ENCODE assay signal across 28 cellular contexts in genomic region chr13:109249780-109250528, GRCh38.
A peak's percentile ranks its signal among the peaks of the same experiment; 100 is the strongest.
DNase-seq lines count a peak whose midpoint lies in the region; ATAC-seq and TF ChIP-seq lines count a peak whose summit lies in the region.
"Had no signal": no experiment of that assay in that cellular context is flagged by ENCODE, and none has a peak within 500 bp of the region (broad histone marks: within the 10 kb centered on the region; RNA-seq: fewer than 3 reads in every experiment).

No MANE protein-coding gene starts in this region.

- H3K9me3 ChIP-seq in PC-3 (ENCODE audit: low read length) (no peaks in the 10 kb centered on the region), endodermal cell (ENCODE audit: control insufficient read depth, low read length) (peaks cover 50% of the 10 kb centered on the region)
- H3K9me3 ChIP-seq: body of pancreas had no signal

- H3K4me2 ChIP-seq in PC-3 (ENCODE audit: low read length): no peak overlapping the region
- H3K4me2 ChIP-seq: hepatocyte, smooth muscle cell had no signal

- no peak overlapping the region for H3K27ac Mint-ChIP-seq in endodermal cell
- peak overlapping the region; percentile 19 for H3K27ac Mint-ChIP-seq in osteocyte (ENCODE audit: unreplicated experiment)
- H3K27ac Mint-ChIP-seq: activated CD4-positive, alpha-beta memory T cell treated with anti-CD3 and anti-CD28 coated beads, Interleukin-2, amount 10 ng/mL, durations not matched to agents 7 days and 5 days had no signal

- H3K36me3 Mint-ChIP-seq in endodermal cell (ENCODE audit: low read depth): peaks cover 15% of the 10 kb centered on the region
- peaks cover 11% of the 10 kb centered on the region for H3K36me3 Mint-ChIP-seq in osteocyte (ENCODE audit: unreplicated experiment)

- no peak overlapping the region for H2AFZ ChIP-seq in PC-3 (ENCODE audit: low read length)
- H2AFZ ChIP-seq: hepatocyte had no signal

- intact Hi-C loops in PC-3 (cut with micrococcal nuclease): no loop called here

- H3K36me3 ChIP-seq in PC-3 (ENCODE audit: low read depth, low read length) (no peaks in the 10 kb centered on the region; the same call in 1 of the 2 replicates), endodermal cell (ENCODE audit: control insufficient read depth, insufficient read depth, low read length) (no peaks in the 10 kb centered on the region)
- H3K36me3 ChIP-seq: gastroesophageal sphincter, right atrium auricular region had no signal

- ATAC-seq in PC-3: peak; percentile 37; the same call in 1 of the 2 replicates
- ATAC-seq in GM21786 (IDR thresholded peaks at IDR 0.05; ENCODE audit: unreplicated experiment): no peak
- ATAC-seq: body of pancreas, gastroesophageal sphincter had no signal

- CTCF ChIA-PET in PC-3 (lab: Charles Lee): no interaction called here

- no peak for TF ChIP-seq CTCF in PC-3 (conservative IDR thresholded peaks at IDR 0.05; ENCODE audit: low read depth, low read length)
- TF ChIP-seq CTCF in endodermal cell (conservative IDR thresholded peaks at IDR 0.05): no peak
- TF ChIP-seq CTCF in osteocyte (IDR thresholded peaks at IDR 0.05): no peak

- DNase-seq in NCI-H1417 (lab: John Stamatoyannopoulos, UW) (peak in 2 of 3 experiments; percentile 38 to 92), NCI-H1417 treated with DMSO at 0.1 percent for 48 hours (lab: John Stamatoyannopoulos, UW) (no peak), PC-3 (peak; percentile 63), endodermal cell (no peak), osteocyte (ENCODE audit: extremely low spot score, unreplicated experiment) (no peak), caudate nucleus (lab: John Stamatoyannopoulos, UW) (no peak)
- no peak for DNase-seq in activated effector memory CD4-positive, alpha-beta T cell treated with anti-CD3 and anti-CD28 coated beads, Interleukin-2, amount 50 U/mL, for 16 hours
- DNase-seq: activated CD4-positive, alpha-beta memory T cell treated with anti-CD3 and anti-CD28 coated beads, Interleukin-2, amount 10 ng/mL, durations not matched to agents 7 days and 5 days; activated CD4-positive, alpha-beta T cell treated with anti-CD3 and anti-CD28 coated beads for 1 hour; activated CD8-positive, alpha-beta memory T cell treated with anti-CD3 and anti-CD28 coated beads, Interleukin-2, amount 50 U/mL, for 4 hours; activated naive CD4-positive, alpha-beta T cell treated with Interleukin-2 at 50 U/mL for 16 hours; body of pancreas; H7; KG1; mesenchymal stem cell; NCI-H146; NCI-H2107; NCI-H774; posterior cingulate gyrus; stimulated activated naive CD4-positive, alpha-beta T cell; T-helper 2 cell had no signal

- H3K4me3 ChIP-seq in PC-3 (ENCODE audit: low read length) (no peak overlapping the region), endodermal cell (ENCODE audit: low read length) (peak overlapping the region; percentile 2)
- H3K4me3 ChIP-seq: body of pancreas, gastroesophageal sphincter, hepatocyte, right atrium auricular region, smooth muscle cell had no signal

- peak overlapping the region; percentile 22 for H3K27ac ChIP-seq in PC-3 (ENCODE audit: low read length)
- H3K27ac ChIP-seq in endodermal cell (ENCODE audit: low read depth, low read length): no peak overlapping the region
- H3K27ac ChIP-seq in caudate nucleus (ENCODE audit: low read depth, low read length): no peak overlapping the region
- H3K27ac ChIP-seq: 22Rv1, body of pancreas, C4-2B, hepatocyte had no signal

- 83 to 89% methylated on average over 2 to 4 of the region's 4 CpGs for WGBS in endodermal cell (ENCODE audit: insufficient coverage in 1 of 2, insufficient read length in 1 of 2), 2 experiments

- H3K27me3 Mint-ChIP-seq in endodermal cell (ENCODE audit: insufficient read depth) (no peaks in the 10 kb centered on the region), osteocyte (ENCODE audit: unreplicated experiment) (no peaks in the 10 kb centered on the region)
- H3K27me3 Mint-ChIP-seq: activated CD4-positive, alpha-beta memory T cell treated with anti-CD3 and anti-CD28 coated beads, Interleukin-2, amount 10 ng/mL, durations not matched to agents 7 days and 5 days had no signal

- BruUV-seq in PC-3 (replicated peaks; lab: Mats Ljungman, UMichigan): no TSS peak

- H3K9ac ChIP-seq in PC-3 (ENCODE audit: low read length) (no peak overlapping the region), endodermal cell (ENCODE audit: extremely low read depth, low read length, poor library complexity, severe bottlenecking) (no peak overlapping the region)

- no peaks in the 10 kb centered on the region for H3K9me2 ChIP-seq in PC-3 (replicated peaks; ENCODE audit: low read length)

- no peaks in the 10 kb centered on the region for H3F3A ChIP-seq in PC-3 (ENCODE audit: low read length, unreplicated experiment)

- POLR2A ChIA-PET in PC-3 (lab: Charles Lee; ENCODE audit: unreplicated experiment): interaction anchor here (0.7 kb wide), 1 partner anchor 479 kb away, joined by 4 read pairs; no protein-coding TSS in a partner anchor

- H3K4me1 Mint-ChIP-seq in endodermal cell (peaks cover 16% of the 10 kb centered on the region), osteocyte (ENCODE audit: unreplicated experiment) (peaks cover 41% of the 10 kb centered on the region)
- H3K4me1 Mint-ChIP-seq: activated CD4-positive, alpha-beta memory T cell treated with anti-CD3 and anti-CD28 coated beads, Interleukin-2, amount 10 ng/mL, durations not matched to agents 7 days and 5 days had no signal

- H3K79me2 ChIP-seq in PC-3 (ENCODE audit: low read length): 0 out of 2 replicates have a peak, but pooled peaks cover 4% of the 10 kb centered on the region
- H3K79me2 ChIP-seq: hepatocyte had no signal

- H3K4me1 ChIP-seq in PC-3 (ENCODE audit: insufficient read depth, low read length) (peaks cover 7% of the 10 kb centered on the region; the same call in 1 of the 2 replicates), endodermal cell (ENCODE audit: control insufficient read depth, insufficient read depth, low read length) (no peaks in the 10 kb centered on the region)
- H3K4me1 ChIP-seq: body of pancreas, gastroesophageal sphincter, right atrium auricular region had no signal

- no peaks in the 10 kb centered on the region for H4K20me1 ChIP-seq in PC-3 (ENCODE audit: low read length)

- H3K9me3 Mint-ChIP-seq in endodermal cell (peaks cover 36% of the 10 kb centered on the region), osteocyte (ENCODE audit: unreplicated experiment) (peaks cover 21% of the 10 kb centered on the region)
- H3K9me3 Mint-ChIP-seq: activated CD4-positive, alpha-beta memory T cell treated with anti-CD3 and anti-CD28 coated beads, Interleukin-2, amount 10 ng/mL, durations not matched to agents 7 days and 5 days had no signal

- H3K4me3 Mint-ChIP-seq in endodermal cell (no peak overlapping the region), osteocyte (ENCODE audit: unreplicated experiment) (no peak overlapping the region)
- H3K4me3 Mint-ChIP-seq: activated CD4-positive, alpha-beta memory T cell treated with anti-CD3 and anti-CD28 coated beads, Interleukin-2, amount 10 ng/mL, durations not matched to agents 7 days and 5 days had no signal

- H3K27me3 ChIP-seq in PC-3 (ENCODE audit: low read length): no peaks in the 10 kb centered on the region
- H3K27me3 ChIP-seq in endodermal cell (ENCODE audit: control insufficient read depth, insufficient read depth, low read length, poor library complexity, severe bottlenecking): no peaks in the 10 kb centered on the region
- H3K27me3 ChIP-seq: body of pancreas, gastroesophageal sphincter, hepatocyte, right atrium auricular region had no signal

Comparison
In these comparisons a context has a peak if more than half of its experiments do, and no peak if none do; other contexts are left out.
1. DNase-seq: peak in NCI-H1417 (2 of 3) and PC-3 (single experiment); none in NCI-H1417 treated with DMSO at 0.1 percent for 48 hours (single experiment), endodermal cell (single experiment), osteocyte (single experiment), activated effector memory CD4-positive, alpha-beta T cell treated with anti-CD3 and anti-CD28 coated beads, Interleukin-2, amount 50 U/mL, for 16 hours (single experiment) and caudate nucleus (0 of 61).